In genomic region chr20:49447364-49447763, GRCh38 we compare ENCODE assay signal across 18 cellular contexts. TPM values are rescaled to one million over a fixed set of nuclear protein-coding genes. Genes with fewer than 3 reads are reported as not detected.
DNase-seq lines count a peak whose midpoint lies in the region; ATAC-seq and TF ChIP-seq lines count a peak whose summit lies in the region.
"Had no signal": no experiment of that assay in that cellular context is flagged by ENCODE, and none has a peak within 500 bp of the region (broad histone marks: within the 10 kb centered on the region; RNA-seq: fewer than 3 reads in every experiment).

No MANE protein-coding gene starts in this region.

- H3K14ac ChIP-seq in neuronal stem cell (ENCODE audit: low read length) = no peak overlapping the region

- H4K8ac ChIP-seq in neuronal stem cell (ENCODE audit: low read depth, low read length) = no peak overlapping the region

- H2AK5ac ChIP-seq in neuronal stem cell (ENCODE audit: low read depth, low read length) = peak overlapping the region; percentile 20

- no peak for TF ChIP-seq POLR2A in gastroesophageal sphincter (IDR thresholded peaks at IDR 0.05)

- ATAC-seq in gastroesophageal sphincter (no peak), HG03342 (IDR thresholded peaks at IDR 0.05; ENCODE audit: unreplicated experiment) (no peak)

- no peak overlapping the region for H2BK120ac ChIP-seq in neuronal stem cell (ENCODE audit: low read depth, low read length)

- no peak overlapping the region for H2AFZ ChIP-seq in neuronal stem cell (ENCODE audit: low read length)

- H3K4me1 ChIP-seq in gastroesophageal sphincter (peaks cover 20 to 98% (median 43%) of the 10 kb centered on the region in 3 donors), neuronal stem cell (ENCODE audit: control insufficient read depth in 2 of 2, insufficient read depth in 1 of 2, low read depth in 1 of 2, low read length in 2 of 2) (peaks cover 17 to 21% of the 10 kb centered on the region in 2 donors)

- no peaks in the 10 kb centered on the region for H3K79me1 ChIP-seq in neuronal stem cell (ENCODE audit: low read depth, low read length)

- no peak overlapping the region for H3K4ac ChIP-seq in neuronal stem cell (ENCODE audit: low read length)

- POLR2A ChIA-PET in activated CD4-positive, alpha-beta memory T cell treated with anti-CD3 and anti-CD28 coated beads, Interleukin-2, amount 10 ng/mL, durations not matched to agents 7 days and 5 days (lab: Charles Lee) = no interaction called here

- H3K27ac Mint-ChIP-seq in activated CD4-positive, alpha-beta memory T cell treated with anti-CD3 and anti-CD28 coated beads, Interleukin-2, amount 10 ng/mL, durations not matched to agents 7 days and 5 days = no peak overlapping the region

- no peak overlapping the region for H2BK15ac ChIP-seq in neuronal stem cell (ENCODE audit: low read length)

- H3K27me3 Mint-ChIP-seq in activated CD4-positive, alpha-beta memory T cell treated with anti-CD3 and anti-CD28 coated beads, Interleukin-2, amount 10 ng/mL, durations not matched to agents 7 days and 5 days = peaks cover 37% of the 10 kb centered on the region

- no peak overlapping the region for H3K4me3 Mint-ChIP-seq in activated CD4-positive, alpha-beta memory T cell treated with anti-CD3 and anti-CD28 coated beads, Interleukin-2, amount 10 ng/mL, durations not matched to agents 7 days and 5 days
- H3K4me3 Mint-ChIP-seq: activated naive CD4-positive, alpha-beta T cell treated with anti-CD3 and anti-CD28 coated beads, Interleukin-2, amount 50 U/mL, for 24 hours had no signal

- no peak overlapping the region for H2BK12ac ChIP-seq in neuronal stem cell (ENCODE audit: low read length)

- H3K27ac ChIP-seq in angular gyrus (ENCODE audit: low read depth, low read length) (peak overlapping the region; percentile 4), gastroesophageal sphincter (peak overlapping the region; percentile 83 to 87 (median 84)), neuronal stem cell (replicated peaks; ENCODE audit: low read length) (no peak overlapping the region), temporal lobe (ENCODE audit: low read depth, low read length) (peak overlapping the region; percentile 40)
- H3K27ac ChIP-seq: body of pancreas, epithelial cell of prostate had no signal

- WGBS in gastroesophageal sphincter (ENCODE audit: low coverage in 1 of 2), 2 donors = 59 to 85% methylated on average over 5 of the region's 6 CpGs
- no CpG with 5 or more reads among the region's 6 CpGs for WGBS in neuronal stem cell (ENCODE audit: extremely low coverage in 2 of 2, insufficient read length in 2 of 2, insufficient replicate concordance in 1 of 2), 2 donors

- no peak overlapping the region for H2BK5ac ChIP-seq in neuronal stem cell (ENCODE audit: low read length)

- CTCF ChIA-PET in activated CD4-positive, alpha-beta memory T cell treated with anti-CD3 and anti-CD28 coated beads, Interleukin-2, amount 10 ng/mL, durations not matched to agents 7 days and 5 days (lab: Charles Lee) = interaction anchor here (1.6 kb wide), 1 partner anchor 37 kb away, joined by 3 read pairs; no protein-coding TSS in a partner anchor

- H3K9me3 ChIP-seq in gastroesophageal sphincter = no peaks in the 10 kb centered on the region
- H3K9me3 ChIP-seq in neuronal stem cell (replicated peaks in 1 of 2; ENCODE audit: control insufficient read depth in 2 of 2, insufficient read depth in 1 of 2, low read depth in 1 of 2, low read length in 2 of 2) = no peaks in the 10 kb centered on the region
- H3K9me3 ChIP-seq: body of pancreas had no signal

- H3K4me3 ChIP-seq in gastroesophageal sphincter (no peak overlapping the region), neuronal stem cell (ENCODE audit: low read length in 2 of 2) (no peak overlapping the region)
- H3K4me3 ChIP-seq: body of pancreas had no signal

- no peaks in the 10 kb centered on the region for H3K4me1 Mint-ChIP-seq in activated CD4-positive, alpha-beta memory T cell treated with anti-CD3 and anti-CD28 coated beads, Interleukin-2, amount 10 ng/mL, durations not matched to agents 7 days and 5 days
- H3K4me1 Mint-ChIP-seq: activated naive CD4-positive, alpha-beta T cell treated with anti-CD3 and anti-CD28 coated beads, Interleukin-2, amount 50 U/mL, for 24 hours had no signal

- H4K91ac ChIP-seq in neuronal stem cell (ENCODE audit: low read depth, low read length, poor library complexity) = no peak overlapping the region

- H3K9me3 Mint-ChIP-seq in activated CD4-positive, alpha-beta memory T cell treated with anti-CD3 and anti-CD28 coated beads, Interleukin-2, amount 10 ng/mL, durations not matched to agents 7 days and 5 days = no peaks in the 10 kb centered on the region
- H3K9me3 Mint-ChIP-seq: activated naive CD4-positive, alpha-beta T cell treated with anti-CD3 and anti-CD28 coated beads, Interleukin-2, amount 50 U/mL, for 24 hours had no signal

- H3K9ac ChIP-seq in neuronal stem cell (ENCODE audit: low read depth, low read length, poor library complexity) = no peak overlapping the region

- H3K36me3 ChIP-seq in gastroesophageal sphincter (no peaks in the 10 kb centered on the region), neuronal stem cell (replicated peaks in 1 of 2; ENCODE audit: control insufficient read depth in 2 of 2, insufficient read depth in 2 of 2, low read length in 2 of 2) (no peaks in the 10 kb centered on the region)

- no peaks in the 10 kb centered on the region for H3K36me3 Mint-ChIP-seq in activated CD4-positive, alpha-beta memory T cell treated with anti-CD3 and anti-CD28 coated beads, Interleukin-2, amount 10 ng/mL, durations not matched to agents 7 days and 5 days (ENCODE audit: low read depth)
- H3K36me3 Mint-ChIP-seq: activated naive CD4-positive, alpha-beta T cell treated with anti-CD3 and anti-CD28 coated beads, Interleukin-2, amount 50 U/mL, for 24 hours had no signal

- DNase-seq in neuronal stem cell (ENCODE audit: low spot score) (no peak), HT-29 (ENCODE audit: low spot score) (no peak), NCI-H774 (lab: John Stamatoyannopoulos, UW) (no peak)
- DNase-seq in activated CD4-positive, alpha-beta memory T cell treated with anti-CD3 and anti-CD28 coated beads, Interleukin-2, amount 10 ng/mL, durations not matched to agents 7 days and 5 days = no peak
- DNase-seq: activated T-cell treated with anti-CD3 and anti-CD28 coated beads, Interleukin-2, amount 50 U/mL, for 1 hour; dermis blood vessel endothelial cell; DMS79 treated with DMSO at 0.1 percent for 48 hours; NCI-H187; NCI-H345; RPMI8226 had no signal

- peak overlapping the region; percentile 24 for H3K18ac ChIP-seq in neuronal stem cell (ENCODE audit: low read length)

- no peak overlapping the region for H3K23ac ChIP-seq in neuronal stem cell (ENCODE audit: low read depth, low read length, poor library complexity)

- TF ChIP-seq CTCF in gastroesophageal sphincter (IDR thresholded peaks at IDR 0.05) = no peak

- H3K27me3 ChIP-seq in gastroesophageal sphincter (no peaks in the 10 kb centered on the region), neuronal stem cell (ENCODE audit: control insufficient read depth in 3 of 3, insufficient read depth in 3 of 3, low read depth in 1 of 3, low read length in 3 of 3) (no peaks in the 10 kb centered on the region)

- no peak overlapping the region for H3K4me2 ChIP-seq in neuronal stem cell (ENCODE audit: insufficient read depth, low read length, poor library complexity, severe bottlenecking)

- TF ChIP-seq EP300 in gastroesophageal sphincter (IDR thresholded peaks at IDR 0.05) = no peak

RNA-seq across cellular contexts. Expression of gene KCNB1, which starts 35.1 kb away (rescaled TPM):
- total RNA-seq in gastroesophageal sphincter (10 to 100 TPM; 26.3 to 44.1 (median 38.0) TPM), temporal lobe (9.3 TPM)
- 0.52 TPM for polyA plus RNA-seq in neuronal stem cell (2013, experiment 1 of 2)
- polyA plus RNA-seq in neuronal stem cell (2013, experiment 2 of 2) = 0.51 TPM
- total RNA-seq in HT-29 (2014; rRNA removed; shearing (Covaris generic)) = not detected in 2 replicates
- total RNA-seq in activated CD4-positive, alpha-beta memory T cell treated with anti-CD3 and anti-CD28 coated beads, Interleukin-2, amount 10 ng/mL, durations not matched to agents 7 days and 5 days = under 1 TPM in 1 of 2 experiments, not detected in 1; 0.05 TPM
- total RNA-seq: dermis blood vessel endothelial cell, M059J had no signal
